In the genomic region with DNA sequence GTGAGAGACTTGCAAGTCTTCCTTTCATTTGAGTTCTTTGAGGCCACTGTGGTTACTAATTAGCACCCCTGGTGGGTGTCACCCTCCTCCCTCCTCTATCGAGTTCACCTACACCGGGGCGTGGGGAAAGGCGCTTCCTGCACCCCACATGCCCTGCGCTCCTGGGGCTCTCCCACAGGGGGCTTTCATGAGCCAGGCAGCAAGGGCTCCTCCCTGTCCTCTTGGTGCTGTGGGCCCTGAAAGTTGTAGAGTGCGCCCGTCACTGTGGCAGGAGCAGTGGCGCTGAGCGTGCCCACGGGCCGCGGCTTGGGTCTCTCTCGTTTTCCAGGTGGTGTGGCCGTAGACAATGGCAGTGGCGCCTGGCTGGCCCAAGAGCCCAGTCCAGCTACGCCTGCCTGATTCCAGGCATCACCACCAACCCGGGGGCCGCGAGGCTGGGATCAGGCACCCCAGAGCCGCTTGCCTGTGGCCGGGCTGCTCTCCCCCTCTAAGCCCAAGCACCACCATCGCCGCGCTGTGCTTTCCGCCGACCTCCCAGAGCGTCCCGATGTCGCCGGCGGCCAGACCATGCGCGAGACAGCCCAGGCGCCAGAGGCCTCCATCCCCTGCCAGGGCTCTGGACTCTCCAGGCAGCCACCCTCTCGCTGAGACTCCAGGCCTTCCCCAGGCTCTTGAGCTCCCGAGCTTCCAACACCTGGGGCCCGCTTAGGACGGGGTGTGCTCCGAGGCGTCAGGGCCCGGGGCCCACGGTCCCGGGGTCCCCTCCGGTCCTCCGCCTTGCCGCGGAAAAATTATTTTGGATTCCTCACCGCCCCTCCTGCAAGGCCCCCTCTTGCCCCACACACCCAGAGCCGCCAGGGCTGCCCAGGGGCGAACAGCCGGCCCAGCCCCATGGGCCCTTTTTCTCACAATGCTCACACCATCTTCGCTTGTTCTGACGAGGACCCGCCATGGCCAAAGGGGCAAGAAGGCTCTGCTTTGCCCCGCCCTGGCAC, we compare ENCODE assay signal across 8 cellular contexts. TPM values are rescaled to one million over a fixed set of nuclear protein-coding genes. Genes with fewer than 3 reads are reported as not detected.
DNase-seq lines count a peak whose midpoint lies in the region; ATAC-seq and TF ChIP-seq lines count a peak whose summit lies in the region.
"Not testable (repeated sequence)": the region's sequence is repeated elsewhere in the genome, so short reads cannot be mapped to it uniquely, and the experiment has no call there.

No MANE protein-coding gene starts in this region.

- H3K36me3 ChIP-seq in osteoblast (ENCODE audit: insufficient read depth, low read length); vagina: not testable (repeated sequence)

- intact Hi-C loops in vagina (cut with DNase I), result not testable (repeated sequence)

- not testable (repeated sequence) for H2AFZ ChIP-seq in osteoblast (ENCODE audit: low read length)

- peaks cover 29% of the 10 kb centered on the region for H3K9me3 Mint-ChIP-seq in T-helper 1 cell treated with Interleukin-12 subunit alpha and Interleukin-12 subunit beta and Interleukin-4 antibody, amounts not matched to agents 30 μg/mL and 1 μg/mL, for 36 hours

- H3K4me2 ChIP-seq in osteoblast (ENCODE audit: insufficient read depth, low read length), result not testable (repeated sequence)

- H4K20me1 ChIP-seq in osteoblast (ENCODE audit: insufficient read depth, low read length), result not testable (repeated sequence)

- H3K27ac ChIP-seq in osteoblast (ENCODE audit: low read depth, low read length); vagina: not testable (repeated sequence)

- not testable (repeated sequence) for H3K27me3 ChIP-seq in osteoblast (ENCODE audit: insufficient read depth, low read length); vagina

- peak; percentile 61 for DNase-seq in activated gamma-delta T cell treated with anti-CD3 and anti-CD28 coated beads, Interleukin-2, amount 50 U/mL, for 16 hours (ENCODE audit: low read depth)
- DNase-seq in glomerular visceral epithelial cell (ENCODE audit: extremely low spot score) (peak; percentile 9), osteoblast (ENCODE audit: insufficient read length, low spot score, missing footprints) (peak; percentile 66), vagina (ENCODE audit: extremely low spot score in 2 of 2) (peak; percentile 88 to 97)

- not testable (repeated sequence) for H3K79me2 ChIP-seq in osteoblast (ENCODE audit: insufficient read depth, low read length)

- H3K27ac Mint-ChIP-seq in T-helper 1 cell treated with Interleukin-12 subunit alpha and Interleukin-12 subunit beta and Interleukin-4 antibody, amounts not matched to agents 30 μg/mL and 1 μg/mL, for 36 hours, result not testable (repeated sequence)

- H3K9me3 ChIP-seq in osteoblast (ENCODE audit: low read depth, low read length); vagina: not testable (repeated sequence)

- TF ChIP-seq POLR2A in GM18505 (IDR thresholded peaks at IDR 0.05; ENCODE audit: borderline replicate concordance, extremely low read depth, insufficient read depth, insufficient read length), result peak; percentile 52
- not testable (repeated sequence) for TF ChIP-seq POLR2A in vagina (IDR thresholded peaks at IDR 0.05)

- not testable (repeated sequence) for H3K27me3 Mint-ChIP-seq in T-helper 1 cell treated with Interleukin-12 subunit alpha and Interleukin-12 subunit beta and Interleukin-4 antibody, amounts not matched to agents 30 μg/mL and 1 μg/mL, for 36 hours (ENCODE audit: low read depth)

- H3K4me3 Mint-ChIP-seq in T-helper 1 cell treated with Interleukin-12 subunit alpha and Interleukin-12 subunit beta and Interleukin-4 antibody, amounts not matched to agents 30 μg/mL and 1 μg/mL, for 36 hours, result peak overlapping the region; percentile 63

- ATAC-seq in GM18505 (IDR thresholded peaks at IDR 0.05; ENCODE audit: unreplicated experiment) (peak; percentile 100), GM21529 (IDR thresholded peaks at IDR 0.05; ENCODE audit: unreplicated experiment) (peak; percentile 100), HG03159 (IDR thresholded peaks at IDR 0.05; ENCODE audit: unreplicated experiment) (peak; percentile 100)

- TF ChIP-seq CTCF in osteoblast (IDR thresholded peaks at IDR 0.05; ENCODE audit: extremely low read depth, low read depth, low read length); vagina (IDR thresholded peaks at IDR 0.05): not testable (repeated sequence)

- H3K4me3 ChIP-seq in osteoblast (ENCODE audit: insufficient read depth, low read length); vagina: not testable (repeated sequence)

- not testable (repeated sequence) for H3K36me3 Mint-ChIP-seq in T-helper 1 cell treated with Interleukin-12 subunit alpha and Interleukin-12 subunit beta and Interleukin-4 antibody, amounts not matched to agents 30 μg/mL and 1 μg/mL, for 36 hours (ENCODE audit: low read depth)

- not testable (repeated sequence) for H3K4me1 Mint-ChIP-seq in T-helper 1 cell treated with Interleukin-12 subunit alpha and Interleukin-12 subunit beta and Interleukin-4 antibody, amounts not matched to agents 30 μg/mL and 1 μg/mL, for 36 hours (ENCODE audit: low read depth)

- H3K4me1 ChIP-seq in osteoblast (ENCODE audit: insufficient read depth, low read length); vagina: not testable (repeated sequence)

RNA-seq across cellular contexts. Expression of a gene that starts 46.0 kb away (rescaled TPM):
- total RNA-seq in osteoblast (5.9 and 7.2 TPM in 2 replicates), vagina (14.5 TPM)

Comparison
In these comparisons a context has a peak if more than half of its experiments do, and no peak if none do; other contexts are left out.
1. DNase-seq: peak in every context shown above with its lines; median percentile 92 in vagina; 66 in osteoblast; 61 in activated gamma-delta T cell treated with anti-CD3 and anti-CD28 coated beads, Interleukin-2, amount 50 U/mL, for 16 hours; 9 in glomerular visceral epithelial cell.